8 cellular contexts compared by ENCODE assay signal in the genomic region with DNA sequence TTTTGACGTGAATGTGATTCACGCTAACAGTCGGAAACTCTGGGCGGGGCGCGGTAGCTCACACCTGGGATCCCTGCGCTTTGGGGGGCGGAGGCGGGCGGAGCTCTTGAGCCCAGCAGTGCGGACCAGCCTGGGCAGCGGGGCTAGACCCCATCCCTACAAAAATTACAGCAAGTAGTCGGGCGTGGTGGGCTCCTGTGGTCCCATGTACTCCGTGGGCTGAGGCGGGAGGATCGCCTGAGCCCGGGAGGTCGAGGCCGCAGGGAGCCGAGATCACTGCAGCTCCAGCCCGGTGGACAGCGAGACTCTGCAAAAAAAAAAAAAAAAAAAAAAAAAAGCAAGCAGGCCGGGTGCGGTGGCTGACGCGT. TPM values are rescaled to one million over a fixed set of nuclear protein-coding genes. Genes with fewer than 3 reads are reported as not detected.
DNase-seq lines count a peak whose midpoint lies in the region; ATAC-seq and TF ChIP-seq lines count a peak whose summit lies in the region.
"Not testable (repeated sequence)": the region's sequence is repeated elsewhere in the genome, so short reads cannot be mapped to it uniquely, and the experiment has no call there.

No MANE protein-coding gene starts in this region.

- not testable (repeated sequence) for H3K4me1 ChIP-seq in Panc1 (ENCODE audit: control insufficient read depth, insufficient read depth, low read length)

- peak; percentile 38 for TF ChIP-seq POLR2A in erythroblast (IDR thresholded peaks at IDR 0.05; ENCODE audit: low read length)

- not testable (repeated sequence) for H3K27me3 ChIP-seq in Panc1 (ENCODE audit: control insufficient read depth, insufficient read depth, low read length)

- POLR2A ChIA-PET in Panc1 (lab: Charles Lee), result interaction anchor here (0.6 kb wide), 1 partner anchor 8 kb away, joined by 22 read pairs; no protein-coding TSS in a partner anchor

- TSS peak; percentile 94 for BruUV-seq in Panc1 (replicated peaks; lab: Mats Ljungman, UMichigan)

- not testable (repeated sequence) for H3K27me3 Mint-ChIP-seq in activated T-helper 17 cell treated with anti-CD3 and anti-CD28 coated beads, Interleukin-2, amount 50 U/mL, for 72 hours; mesothelial cell of epicardium (ENCODE audit: low read depth)

- H3K4me3 ChIP-seq in Panc1 (ENCODE audit: low read depth in 2 of 2, low read length in 2 of 2), result peak overlapping the region; percentile 39 to 42

- H3K4me1 Mint-ChIP-seq in activated T-helper 17 cell treated with anti-CD3 and anti-CD28 coated beads, Interleukin-2, amount 50 U/mL, for 72 hours, result peaks cover 22% of the 10 kb centered on the region
- not testable (repeated sequence) for H3K4me1 Mint-ChIP-seq in mesothelial cell of epicardium

- peak overlapping the region; percentile 91 for H3K27ac Mint-ChIP-seq in activated T-helper 17 cell treated with anti-CD3 and anti-CD28 coated beads, Interleukin-2, amount 50 U/mL, for 72 hours
- peak overlapping the region; percentile 50 for H3K27ac Mint-ChIP-seq in mesothelial cell of epicardium

- H3K27ac ChIP-seq in C4-2B, result peak overlapping the region; percentile 70
- H3K27ac ChIP-seq in Panc1 (ENCODE audit: low read length), result not testable (repeated sequence)

- peak; percentile 43 for ATAC-seq in GM21360 (IDR thresholded peaks at IDR 0.05; ENCODE audit: unreplicated experiment)
- peak; percentile 55 for ATAC-seq in HG03064 (IDR thresholded peaks at IDR 0.05; ENCODE audit: low read depth, unreplicated experiment)
- peak; percentile 77 for ATAC-seq in Panc1
- ATAC-seq in activated T-helper 17 cell treated with anti-CD3 and anti-CD28 coated beads, Interleukin-2, amount 50 U/mL, for 72 hours (replicated peaks), result peak; percentile 58

- DNase-seq in Panc1 (ENCODE audit: low read depth, low spot score); erythroblast (lab: John Stamatoyannopoulos, UW): not testable (repeated sequence)
- DNase-seq in mesothelial cell of epicardium (ENCODE audit: low spot score in 2 of 2, unreplicated experiment in 2 of 2), result peak in 1 of 2 experiments; percentile 58
- peak in 2 of 3 donors; percentile 32 to 39 for DNase-seq in stimulated activated CD4-positive, alpha-beta T cell treated with anti-CD3 and anti-CD28 coated beads, TNF-alpha, amount 100 ng/mL, for 1 hour (ENCODE audit: low read depth in 3 of 3, low spot score in 1 of 3)

- CTCF ChIA-PET in Panc1 (lab: Charles Lee), result interaction anchor here (0.7 kb wide), 1 partner anchor 1272 kb away, joined by 4 read pairs; no protein-coding TSS in a partner anchor

- not testable (repeated sequence) for TF ChIP-seq CTCF in C4-2B (conservative IDR thresholded peaks at IDR 0.05); Panc1 (IDR thresholded peaks at IDR 0.05); mesothelial cell of epicardium (IDR thresholded peaks at IDR 0.05; ENCODE audit: unreplicated experiment)

- not testable (repeated sequence) for H3K36me3 ChIP-seq in Panc1 (ENCODE audit: control insufficient read depth, insufficient read depth, low read length)

- peaks cover 38% of the 10 kb centered on the region for H3K36me3 Mint-ChIP-seq in activated T-helper 17 cell treated with anti-CD3 and anti-CD28 coated beads, Interleukin-2, amount 50 U/mL, for 72 hours (ENCODE audit: low read depth)
- H3K36me3 Mint-ChIP-seq in mesothelial cell of epicardium, result not testable (repeated sequence)

- intact Hi-C loops in Panc1 (cut with micrococcal nuclease; ENCODE audit: unreplicated experiment), result not testable (repeated sequence)

- in situ Hi-C loops in Panc1 (cut with HindIII; ENCODE audit: low pct_unique_long_range_greater_than_20kb, low sequenced_read_pairs), result not testable (repeated sequence)

- H3K9me3 ChIP-seq in Panc1 (ENCODE audit: control insufficient read depth, insufficient read depth, low read depth, low read length), result not testable (repeated sequence)

- H3K9me3 Mint-ChIP-seq in activated T-helper 17 cell treated with anti-CD3 and anti-CD28 coated beads, Interleukin-2, amount 50 U/mL, for 72 hours; mesothelial cell of epicardium: not testable (repeated sequence)

- H3K4me3 Mint-ChIP-seq in activated T-helper 17 cell treated with anti-CD3 and anti-CD28 coated beads, Interleukin-2, amount 50 U/mL, for 72 hours, result peak overlapping the region; percentile 80
- H3K4me3 Mint-ChIP-seq in mesothelial cell of epicardium, result peak overlapping the region; percentile 83

RNA-seq across cellular contexts. Expression of gene TNK2, which starts 46.4 kb away (rescaled TPM):
- 72.3 TPM for total RNA-seq in Panc1 (2021; ENCODE audit: unreplicated experiment)
- polyA plus RNA-seq in Panc1 (2012; ENCODE audit: insufficient read length), result 89.5 TPM
- 10 to 100 TPM; 56.5 to 67.7 TPM for total RNA-seq in activated T-helper 17 cell treated with anti-CD3 and anti-CD28 coated beads, Interleukin-2, amount 50 U/mL, for 72 hours
- total RNA-seq in mesothelial cell of epicardium, result 45.8 to 49.1 TPM (median 47.6 TPM) in 3 replicates
